In genomic region chr2:28895189-28895893, GRCh38 we compare ENCODE assay signal across 8 cellular contexts. TPM values are rescaled to one million over a fixed set of nuclear protein-coding genes. Genes with fewer than 3 reads are reported as not detected.
DNase-seq lines count a peak whose midpoint lies in the region; ATAC-seq and TF ChIP-seq lines count a peak whose summit lies in the region.

No MANE protein-coding gene starts in this region.

- H3K4me3 ChIP-seq in SK-N-SH (ENCODE audit: low read depth in 2 of 2, low read length in 1 of 2) (peak overlapping the region; percentile 88 to 100), skeletal muscle cell (ENCODE audit: low read depth, low read length) (peak overlapping the region; percentile 88)

- POLR2A ChIA-PET in SK-N-SH (lab: Yijun Ruan, JAX) = interaction anchor here (0.5 to 1.6 kb wide), 8 partner anchors 13 to 1824 kb away, joined by 3 to 5 read pairs (median 3); partner anchors contain the start of genes OST4, TRMT61B and YPEL5

- peak overlapping the region; percentile 90 for H3K9ac ChIP-seq in SK-N-SH

- WGBS in SK-N-SH (ENCODE audit: low lambda C conversion rate) = under 1% methylated on average over 15 of the region's 19 CpGs

- peak overlapping the region; percentile 88 for H3K4me2 ChIP-seq in SK-N-SH

- no peaks in the 10 kb centered on the region for H3K9me2 ChIP-seq in SK-N-SH

- DNase-seq in activated T-cell treated with anti-CD3 and anti-CD28 coated beads for 24 hours (ENCODE audit: low read depth) = peak; percentile 25
- DNase-seq in activated T-cell treated with anti-CD3 and anti-CD28 coated beads, Interleukin-2, amount 50 U/mL, for 1 hour = no peak
- DNase-seq in SK-N-SH = no peak
- DNase-seq in hepatic stellate cell (ENCODE audit: low spot score) = peak; percentile 33
- no peak for DNase-seq in skeletal muscle cell (ENCODE audit: low read depth)

- H3K79me2 ChIP-seq in SK-N-SH (ENCODE audit: insufficient read depth) = peaks cover 59% of the 10 kb centered on the region

- peaks cover 53% of the 10 kb centered on the region for H4K20me1 ChIP-seq in SK-N-SH (ENCODE audit: insufficient read depth)

- H3K27ac ChIP-seq in SK-N-SH (ENCODE audit: low read depth in 2 of 2, low read length in 1 of 2) (peak overlapping the region; percentile 63 to 88), angular gyrus (ENCODE audit: low read depth, low read length) (peak overlapping the region; percentile 2)

- CTCF ChIA-PET in SK-N-SH (lab: Yijun Ruan, JAX) = interaction anchor here (0.6 to 3.3 kb wide), 10 partner anchors 14 to 1260 kb away, joined by 3 to 13 read pairs (median 4); no protein-coding TSS in a partner anchor

- H2AFZ ChIP-seq in SK-N-SH (ENCODE audit: low read depth) = no peak overlapping the region

- no peaks in the 10 kb centered on the region for H3K27me3 ChIP-seq in SK-N-SH (ENCODE audit: insufficient read depth)

- H3K4me1 ChIP-seq in SK-N-SH (ENCODE audit: control insufficient read depth in 1 of 2, insufficient read depth in 2 of 2, low read depth in 1 of 2, low read length in 1 of 2) = peaks cover 20 to 32% of the 10 kb centered on the region in 2 experiments; a peak in 3 of 4 replicates

- TF ChIP-seq EP300 in SK-N-SH (IDR thresholded peaks at IDR 0.05; ENCODE audit: borderline replicate concordance in 1 of 2, low read depth in 1 of 2, low read length in 1 of 2) = no peak

- peaks cover 0 to 5% of the 10 kb centered on the region in 2 experiments for H3K36me3 ChIP-seq in SK-N-SH (replicated peaks in 1 of 2; ENCODE audit: control insufficient read depth in 1 of 2, insufficient read depth in 2 of 2, low read length in 1 of 2)

- ATAC-seq in HG03280 (IDR thresholded peaks at IDR 0.05; ENCODE audit: unreplicated experiment) = peak; percentile 32
- no peak for ATAC-seq in GM18870 (IDR thresholded peaks at IDR 0.05; ENCODE audit: unreplicated experiment)

- H3K9me3 ChIP-seq in SK-N-SH = no peaks in the 10 kb centered on the region

- H3F3A ChIP-seq in SK-N-SH (replicated peaks; ENCODE audit: insufficient read depth) = peaks cover 3% of the 10 kb centered on the region

- no peak for TF ChIP-seq CTCF in SK-N-SH (IDR thresholded peaks at IDR 0.05)

- no peak for TF ChIP-seq RAD21 in SK-N-SH (IDR thresholded peaks at IDR 0.05; ENCODE audit: low read length)

TF ChIP-seq in SK-N-SH, 30 proteins besides CTCF, POLR2A, EP300 and RAD21:
- TF ChIP-seq RCOR1 (IDR thresholded peaks at IDR 0.05; ENCODE audit: low read length) = no peak
- peak; percentile 71 for TF ChIP-seq SIN3A (IDR thresholded peaks at IDR 0.05; ENCODE audit: borderline replicate concordance, low read depth, low read length)
- no peak for TF ChIP-seq NRF1 (IDR thresholded peaks at IDR 0.05; ENCODE audit: low read depth, low read length)
- TF ChIP-seq MAX (IDR thresholded peaks at IDR 0.05; ENCODE audit: low read depth) = peak; percentile 87
- no peak for TF ChIP-seq FOXJ3 (CRISPR knock-in tag; IDR thresholded peaks at IDR 0.05)
- TF ChIP-seq, protein P1, sequence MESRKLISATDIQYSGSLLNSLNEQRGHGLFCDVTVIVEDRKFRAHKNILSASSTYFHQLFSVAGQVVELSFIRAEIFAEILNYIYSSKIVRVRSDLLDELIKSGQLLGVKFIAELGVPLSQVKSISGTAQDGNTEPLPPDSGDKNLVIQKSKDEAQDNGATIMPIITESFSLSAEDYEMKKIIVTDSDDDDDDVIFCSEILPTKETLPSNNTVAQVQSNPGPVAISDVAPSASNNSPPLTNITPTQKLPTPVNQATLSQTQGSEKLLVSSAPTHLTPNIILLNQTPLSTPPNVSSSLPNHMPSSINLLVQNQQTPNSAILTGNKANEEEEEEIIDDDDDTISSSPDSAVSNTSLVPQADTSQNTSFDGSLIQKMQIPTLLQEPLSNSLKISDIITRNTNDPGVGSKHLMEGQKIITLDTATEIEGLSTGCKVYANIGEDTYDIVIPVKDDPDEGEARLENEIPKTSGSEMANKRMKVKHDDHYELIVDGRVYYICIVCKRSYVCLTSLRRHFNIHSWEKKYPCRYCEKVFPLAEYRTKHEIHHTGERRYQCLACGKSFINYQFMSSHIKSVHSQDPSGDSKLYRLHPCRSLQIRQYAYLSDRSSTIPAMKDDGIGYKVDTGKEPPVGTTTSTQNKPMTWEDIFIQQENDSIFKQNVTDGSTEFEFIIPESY (IDR thresholded peaks at IDR 0.05; ENCODE audit: borderline replicate concordance, low read depth) = no peak
- TF ChIP-seq, protein P2, sequence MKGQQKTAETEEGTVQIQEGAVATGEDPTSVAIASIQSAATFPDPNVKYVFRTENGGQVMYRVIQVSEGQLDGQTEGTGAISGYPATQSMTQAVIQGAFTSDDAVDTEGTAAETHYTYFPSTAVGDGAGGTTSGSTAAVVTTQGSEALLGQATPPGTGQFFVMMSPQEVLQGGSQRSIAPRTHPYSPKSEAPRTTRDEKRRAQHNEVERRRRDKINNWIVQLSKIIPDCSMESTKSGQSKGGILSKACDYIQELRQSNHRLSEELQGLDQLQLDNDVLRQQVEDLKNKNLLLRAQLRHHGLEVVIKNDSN (IDR thresholded peaks at IDR 0.05; ENCODE audit: borderline replicate concordance, low read depth) = peak; percentile 70; the same call in 1 of the 2 replicates
- TF ChIP-seq ELF1 (IDR thresholded peaks at IDR 0.05) = peak; percentile 10; the same call in 1 of the 2 replicates
- TF ChIP-seq POLR2AphosphoS5 (IDR thresholded peaks at IDR 0.05; ENCODE audit: low read depth, low read length) = no peak
- TF ChIP-seq MXI1 (IDR thresholded peaks at IDR 0.05; ENCODE audit: low read depth, low read length) = peak; percentile 98

RNA-seq across cellular contexts. Expression of gene WDR43, which starts 0.9 kb away (rescaled TPM):
- polyA plus RNA-seq in SK-N-SH (2012; rRNA removed) = 35.1 and 48.5 TPM in 2 replicates
- 50.9 and 56.2 TPM in 2 replicates for polyA plus RNA-seq in SK-N-SH (2012; cell fraction: cytosol; rRNA removed)
- 18.7 and 46.9 TPM in 2 replicates for polyA plus RNA-seq in SK-N-SH (2012; cell fraction: nucleus; rRNA removed)

RNA-seq across cellular contexts. Expression of gene TRMT61B, which starts 25.2 kb away (rescaled TPM):
- polyA plus RNA-seq in SK-N-SH (2012; rRNA removed) = 11.0 and 11.4 TPM in 2 replicates
- 13.7 and 16.6 TPM in 2 replicates for polyA plus RNA-seq in SK-N-SH (2012; cell fraction: cytosol; rRNA removed)
- 11.6 and 13.2 TPM in 2 replicates for polyA plus RNA-seq in SK-N-SH (2012; cell fraction: nucleus; rRNA removed)

Comparison
In these comparisons a context has a peak if more than half of its experiments do, and no peak if none do; other contexts are left out.
1. DNase-seq: peak in activated T-cell treated with anti-CD3 and anti-CD28 coated beads for 24 hours (single experiment) and hepatic stellate cell (single experiment); none in activated T-cell treated with anti-CD3 and anti-CD28 coated beads, Interleukin-2, amount 50 U/mL, for 1 hour (single experiment), SK-N-SH (single experiment) and skeletal muscle cell (single experiment).